Comparison of ENCODE assay signal across 25 cellular contexts in genomic region chr17:31452101-31452500, GRCh38.
DNase-seq lines count a peak whose midpoint lies in the region; ATAC-seq, FAIRE-seq and TF ChIP-seq lines count a peak whose summit lies in the region.
"Had no signal": no experiment of that assay in that cellular context is flagged by ENCODE, and none has a peak within 500 bp of the region (broad histone marks: within the 10 kb centered on the region; RNA-seq: fewer than 3 reads in every experiment).

No MANE protein-coding gene starts in this region.

- TF ChIP-seq CTCF in left ventricle myocardium inferior (IDR thresholded peaks at IDR 0.05; ENCODE audit: borderline replicate concordance) (no peak), heart left ventricle (IDR thresholded peaks at IDR 0.05) (no peak), PC-3 (conservative IDR thresholded peaks at IDR 0.05; ENCODE audit: low read depth, low read length) (no peak)

- H3K27ac Mint-ChIP-seq in stimulated activated naive B cell treated with anti-CD40 and anti-IgM and Interleukin-4, amounts not matched to agents 10 μg/mL and 1 μg/mL and 100 μg/mL, for 72 hours, result no peak overlapping the region
- H3K27ac Mint-ChIP-seq in activated CD4-positive, alpha-beta T cell treated with anti-CD3 and anti-CD28 coated beads, Interleukin-2, amount 10 ng/mL, durations not matched to agents 24 days and 14 days, result no peak overlapping the region
- H3K27ac Mint-ChIP-seq: activated CD4-positive, alpha-beta memory T cell treated with anti-CD3 and anti-CD28 coated beads, Interleukin-2, amount 10 ng/mL, durations not matched to agents 7 days and 5 days; activated T-cell treated with anti-CD3 and anti-CD28 coated beads, Interleukin-2, amount 50 U/mL, for 24 hours; stimulated activated naive CD8-positive, alpha-beta T cell treated with anti-CD3 and anti-CD28 coated beads, Interleukin-15, amount 100 ng/mL, for 72 hours had no signal

- H3K4me2 ChIP-seq in PC-3 (ENCODE audit: low read length), result no peak overlapping the region
- H3K4me2 ChIP-seq: KMS-11 had no signal

- no peak for ATAC-seq in heart left ventricle
- no peak for ATAC-seq in PC-3
- ATAC-seq in esophagus mucosa, result peak; percentile 78
- peak; percentile 8 to 18 for ATAC-seq in stimulated activated naive B cell treated with anti-CD40 and anti-IgM and Interleukin-4, amounts not matched to agents 10 μg/mL and 1 μg/mL and 100 μg/mL, for 72 hours (replicated peaks)
- no peak for ATAC-seq in HG03432 (IDR thresholded peaks at IDR 0.05; ENCODE audit: unreplicated experiment)
- ATAC-seq: gastroesophageal sphincter; stimulated activated naive CD8-positive, alpha-beta T cell treated with anti-CD3 and anti-CD28 coated beads, Interleukin-15, amount 100 ng/mL, for 72 hours had no signal

- BruUV-seq in PC-3 (replicated peaks; lab: Mats Ljungman, UMichigan), result no TSS peak

- no peaks in the 10 kb centered on the region for H3K9me2 ChIP-seq in PC-3 (replicated peaks; ENCODE audit: low read length)

- H3K4me3 Mint-ChIP-seq in stimulated activated naive B cell treated with anti-CD40 and anti-IgM and Interleukin-4, amounts not matched to agents 10 μg/mL and 1 μg/mL and 100 μg/mL, for 72 hours, result no peak overlapping the region
- H3K4me3 Mint-ChIP-seq in activated CD4-positive, alpha-beta T cell treated with anti-CD3 and anti-CD28 coated beads, Interleukin-2, amount 10 ng/mL, durations not matched to agents 24 days and 14 days, result no peak overlapping the region
- H3K4me3 Mint-ChIP-seq: activated CD4-positive, alpha-beta memory T cell treated with anti-CD3 and anti-CD28 coated beads, Interleukin-2, amount 10 ng/mL, durations not matched to agents 7 days and 5 days; activated T-cell treated with anti-CD3 and anti-CD28 coated beads, Interleukin-2, amount 50 U/mL, for 24 hours; stimulated activated naive CD8-positive, alpha-beta T cell treated with anti-CD3 and anti-CD28 coated beads, Interleukin-15, amount 100 ng/mL, for 72 hours had no signal

- POLR2A ChIA-PET in PC-3 (lab: Charles Lee; ENCODE audit: unreplicated experiment), result no interaction called here

- no peak overlapping the region for H3K9ac ChIP-seq in PC-3 (ENCODE audit: low read length)
- H3K9ac ChIP-seq: KMS-11 had no signal

- no peaks in the 10 kb centered on the region for H3K9me3 Mint-ChIP-seq in stimulated activated naive B cell treated with anti-CD40 and anti-IgM and Interleukin-4, amounts not matched to agents 10 μg/mL and 1 μg/mL and 100 μg/mL, for 72 hours
- H3K9me3 Mint-ChIP-seq in activated CD4-positive, alpha-beta T cell treated with anti-CD3 and anti-CD28 coated beads, Interleukin-2, amount 10 ng/mL, durations not matched to agents 24 days and 14 days, result no peaks in the 10 kb centered on the region
- H3K9me3 Mint-ChIP-seq: activated CD4-positive, alpha-beta memory T cell treated with anti-CD3 and anti-CD28 coated beads, Interleukin-2, amount 10 ng/mL, durations not matched to agents 7 days and 5 days; activated T-cell treated with anti-CD3 and anti-CD28 coated beads, Interleukin-2, amount 50 U/mL, for 24 hours; stimulated activated naive CD8-positive, alpha-beta T cell treated with anti-CD3 and anti-CD28 coated beads, Interleukin-15, amount 100 ng/mL, for 72 hours had no signal

- no peak for FAIRE-seq in small intestine (lab: Jason Lieb, UNC)
- FAIRE-seq: astrocyte, keratinocyte had no signal

- H2AFZ ChIP-seq in PC-3 (ENCODE audit: low read length), result no peak overlapping the region

- peaks cover 10% of the 10 kb centered on the region for H3K4me1 ChIP-seq in left ventricle myocardium inferior
- peaks cover 0 to 12% (median 0%) of the 10 kb centered on the region in 12 donors for H3K4me1 ChIP-seq in heart left ventricle
- peaks cover 9% of the 10 kb centered on the region; the same call in 1 of the 2 replicates for H3K4me1 ChIP-seq in PC-3 (ENCODE audit: insufficient read depth, low read length)
- peaks cover 0 to 2% of the 10 kb centered on the region in 2 donors for H3K4me1 ChIP-seq in small intestine (ENCODE audit: control insufficient read depth in 2 of 2, insufficient read depth in 1 of 2, low read depth in 1 of 2, low read length in 1 of 2)
- H3K4me1 ChIP-seq: gastroesophageal sphincter had no signal

- DNase-seq in left ventricle myocardium inferior, result no peak
- no peak for DNase-seq in heart left ventricle
- peak; percentile 19 for DNase-seq in PC-3
- no peak for DNase-seq in stimulated activated naive B cell treated with anti-CD40 and anti-IgM and Interleukin-4, amounts not matched to agents 10 μg/mL and 1 μg/mL and 100 μg/mL, for 72 hours
- DNase-seq in small intestine, result no peak
- DNase-seq in activated CD4-positive, alpha-beta T cell treated with anti-CD3 and anti-CD28 coated beads, Interleukin-2, amount 10 ng/mL, durations not matched to agents 24 days and 14 days, result no peak
- DNase-seq: 8988T; activated CD4-positive, alpha-beta memory T cell treated with anti-CD3 and anti-CD28 coated beads, Interleukin-2, amount 10 ng/mL, durations not matched to agents 7 days and 5 days; activated naive CD4-positive, alpha-beta T cell treated with Interleukin-2 at 50 U/mL for 16 hours; activated T-cell treated with anti-CD3 and anti-CD28 coated beads, Interleukin-2, amount 50 U/mL, for 24 hours; erythroblast; NCI-H146; NCI-H524 treated with DMSO at 0.1 percent for 48 hours; retina; stimulated activated CD4-positive, alpha-beta T cell treated with anti-CD3 and anti-CD28 coated beads, Interleukin-12 subunit alpha, Interleukin-12 subunit beta, amount 100 ng/mL, for 4 hours; stimulated activated CD4-positive, alpha-beta T cell treated with anti-CD3 and anti-CD28 coated beads, Interleukin-4, amount 100 ng/mL, for 4 hours; stimulated activated naive CD8-positive, alpha-beta T cell treated with anti-CD3 and anti-CD28 coated beads, Interleukin-15, amount 100 ng/mL, for 72 hours had no signal

- CTCF ChIA-PET in PC-3 (lab: Charles Lee), result no interaction called here

- no peaks in the 10 kb centered on the region for H3K9me3 ChIP-seq in left ventricle myocardium inferior (replicated peaks)
- no peaks in the 10 kb centered on the region for H3K9me3 ChIP-seq in heart left ventricle
- H3K9me3 ChIP-seq in PC-3 (ENCODE audit: low read length), result no peaks in the 10 kb centered on the region
- H3K9me3 ChIP-seq in small intestine (ENCODE audit: control insufficient read depth, low read depth), result no peaks in the 10 kb centered on the region
- H3K9me3 ChIP-seq: gastroesophageal sphincter, transverse colon had no signal

- H3F3A ChIP-seq in PC-3 (ENCODE audit: low read length, unreplicated experiment), result no peaks in the 10 kb centered on the region

- no peak overlapping the region for H3K4me3 ChIP-seq in left ventricle myocardium inferior
- H3K4me3 ChIP-seq in heart left ventricle, result no peak overlapping the region
- no peak overlapping the region for H3K4me3 ChIP-seq in PC-3 (ENCODE audit: low read length)
- H3K4me3 ChIP-seq in small intestine (ENCODE audit: low read depth in 1 of 2, low read length in 2 of 2), result no peak overlapping the region
- H3K4me3 ChIP-seq: gastroesophageal sphincter, transverse colon had no signal

- peaks cover 0 to 10% of the 10 kb centered on the region in 2 donors for H3K27me3 Mint-ChIP-seq in stimulated activated naive B cell treated with anti-CD40 and anti-IgM and Interleukin-4, amounts not matched to agents 10 μg/mL and 1 μg/mL and 100 μg/mL, for 72 hours
- H3K27me3 Mint-ChIP-seq in activated CD4-positive, alpha-beta T cell treated with anti-CD3 and anti-CD28 coated beads, Interleukin-2, amount 10 ng/mL, durations not matched to agents 24 days and 14 days, result no peaks in the 10 kb centered on the region
- H3K27me3 Mint-ChIP-seq: activated CD4-positive, alpha-beta memory T cell treated with anti-CD3 and anti-CD28 coated beads, Interleukin-2, amount 10 ng/mL, durations not matched to agents 7 days and 5 days; activated T-cell treated with anti-CD3 and anti-CD28 coated beads, Interleukin-2, amount 50 U/mL, for 24 hours; stimulated activated naive CD8-positive, alpha-beta T cell treated with anti-CD3 and anti-CD28 coated beads, Interleukin-15, amount 100 ng/mL, for 72 hours had no signal

- H3K36me3 Mint-ChIP-seq in stimulated activated naive B cell treated with anti-CD40 and anti-IgM and Interleukin-4, amounts not matched to agents 10 μg/mL and 1 μg/mL and 100 μg/mL, for 72 hours, result no peaks in the 10 kb centered on the region
- no peaks in the 10 kb centered on the region for H3K36me3 Mint-ChIP-seq in activated CD4-positive, alpha-beta T cell treated with anti-CD3 and anti-CD28 coated beads, Interleukin-2, amount 10 ng/mL, durations not matched to agents 24 days and 14 days (ENCODE audit: low read depth)

- no peak for TF ChIP-seq POLR2A in heart left ventricle (IDR thresholded peaks at IDR 0.05)

- H3K36me3 ChIP-seq in left ventricle myocardium inferior, result no peaks in the 10 kb centered on the region
- no peaks in the 10 kb centered on the region for H3K36me3 ChIP-seq in heart left ventricle
- H3K36me3 ChIP-seq in PC-3 (ENCODE audit: low read depth, low read length), result no peaks in the 10 kb centered on the region
- H3K36me3 ChIP-seq in small intestine (ENCODE audit: control insufficient read depth in 2 of 2, insufficient read depth in 2 of 2, low read length in 2 of 2), result no peaks in the 10 kb centered on the region
- H3K36me3 ChIP-seq: gastroesophageal sphincter, transverse colon had no signal

- H3K27ac ChIP-seq in left ventricle myocardium inferior (replicated peaks), result peak overlapping the region; percentile 28
- H3K27ac ChIP-seq in heart left ventricle, result peak overlapping the region in 1 of 12 donors; percentile 31
- no peak overlapping the region for H3K27ac ChIP-seq in PC-3 (ENCODE audit: low read length)
- H3K27ac ChIP-seq in small intestine (ENCODE audit: low read depth in 1 of 2, low read length in 1 of 2), result peak overlapping the region in 1 of 2 donors; percentile 81
- H3K27ac ChIP-seq: C4-2B, gastroesophageal sphincter, KMS-11 had no signal

- H3K79me2 ChIP-seq in PC-3 (ENCODE audit: low read length), result no peaks in the 10 kb centered on the region

- H4K20me1 ChIP-seq in PC-3 (ENCODE audit: low read length), result no peaks in the 10 kb centered on the region

- 68 to 73% (median 71%) methylated on average over 4 of the region's 4 CpGs for WGBS in heart left ventricle, 4 donors
- 63 to 70% (median 64%) methylated on average over 4 of the region's 4 CpGs for WGBS in small intestine, 3 donors

- peaks cover 21 to 24% of the 10 kb centered on the region in 2 donors for H3K4me1 Mint-ChIP-seq in stimulated activated naive B cell treated with anti-CD40 and anti-IgM and Interleukin-4, amounts not matched to agents 10 μg/mL and 1 μg/mL and 100 μg/mL, for 72 hours
- no peaks in the 10 kb centered on the region for H3K4me1 Mint-ChIP-seq in activated CD4-positive, alpha-beta T cell treated with anti-CD3 and anti-CD28 coated beads, Interleukin-2, amount 10 ng/mL, durations not matched to agents 24 days and 14 days
- H3K4me1 Mint-ChIP-seq: activated CD4-positive, alpha-beta memory T cell treated with anti-CD3 and anti-CD28 coated beads, Interleukin-2, amount 10 ng/mL, durations not matched to agents 7 days and 5 days had no signal

- intact Hi-C loops in left ventricle myocardium inferior (cut with micrococcal nuclease) (no loop called here), heart left ventricle (cut with DNase I) (loop anchor here in 1 of 10 donors (5.0 kb wide), 1 partner anchor 390 kb away; no protein-coding TSS in a partner anchor), PC-3 (cut with micrococcal nuclease) (no loop called here)
- intact Hi-C loops in activated CD4-positive, alpha-beta T cell treated with anti-CD3 and anti-CD28 coated beads, Interleukin-2, amount 10 ng/mL, durations not matched to agents 24 days and 14 days (cut with micrococcal nuclease), result no loop called here

- H3K27me3 ChIP-seq in left ventricle myocardium inferior (ENCODE audit: low read depth) (no peaks in the 10 kb centered on the region), heart left ventricle (no peaks in the 10 kb centered on the region), PC-3 (ENCODE audit: low read length) (no peaks in the 10 kb centered on the region), small intestine (ENCODE audit: control insufficient read depth in 2 of 2, insufficient read depth in 2 of 2, low read length in 2 of 2) (no peaks in the 10 kb centered on the region)
- H3K27me3 ChIP-seq: gastroesophageal sphincter, transverse colon had no signal

Comparison
In these comparisons a context has a peak if more than half of its experiments do, and no peak if none do; other contexts are left out.
1. ATAC-seq: peak in esophagus mucosa (single experiment) and stimulated activated naive B cell treated with anti-CD40 and anti-IgM and Interleukin-4, amounts not matched to agents 10 μg/mL and 1 μg/mL and 100 μg/mL, for 72 hours (2 of 2); none in heart left ventricle (0 of 4), PC-3 (single experiment) and HG03432 (single experiment).